18 cellular contexts compared by ENCODE assay signal in genomic region chrY:7672796-7673195, GRCh38.
DNase-seq lines count a peak whose midpoint lies in the region; ATAC-seq and TF ChIP-seq lines count a peak whose summit lies in the region.
"Had no signal": no experiment of that assay in that cellular context is flagged by ENCODE, and none has a peak within 500 bp of the region (broad histone marks: within the 10 kb centered on the region; RNA-seq: fewer than 3 reads in every experiment).

No MANE protein-coding gene starts in this region.

- H3K36me3 Mint-ChIP-seq in H9 (ENCODE audit: insufficient read depth in 1 of 3, low read depth in 3 of 3), result no peaks in the 10 kb centered on the region
- H3K36me3 Mint-ChIP-seq: CD8-positive, alpha-beta T cell had no signal

- peak overlapping the region; percentile 95 for H3K27ac ChIP-seq in RWPE2 (ENCODE audit: poor library complexity, severe bottlenecking)
- H3K27ac ChIP-seq in H9 (ENCODE audit: insufficient read length, low read depth, low read length), result no peak overlapping the region
- H3K27ac ChIP-seq: 22Rv1; A549; BLaER1 treated with 17β-estradiol and CSF1 and Interleukin-3, amounts not matched to agents 10 nM and 100 nM; C4-2B had no signal

- no peak overlapping the region for H3K9ac ChIP-seq in H9 (ENCODE audit: extremely low read depth, insufficient read length, low read length)
- H3K9ac ChIP-seq: BLaER1 treated with 17β-estradiol and CSF1 and Interleukin-3, amounts not matched to agents 10 nM and 100 nM had no signal

- no peak overlapping the region for H2AFZ ChIP-seq in H9 (ENCODE audit: low read length)

- H2BK20ac ChIP-seq in H9 (ENCODE audit: low read depth, low read length, poor library complexity, severe bottlenecking), result no peak overlapping the region

- H2BK15ac ChIP-seq in H9 (ENCODE audit: low read depth, low read length), result no peak overlapping the region

- no peak overlapping the region for H3K4ac ChIP-seq in H9 (ENCODE audit: low read depth, low read length)

- H2BK5ac ChIP-seq in H9 (ENCODE audit: insufficient read length, low read length), result no peak overlapping the region

- H3K9me3 Mint-ChIP-seq in H9, result no peaks in the 10 kb centered on the region
- H3K9me3 Mint-ChIP-seq: CD4-positive, alpha-beta T cell; CD8-positive, alpha-beta T cell had no signal

- H3K9me3 ChIP-seq in RWPE2 (ENCODE audit: severe bottlenecking), result no peaks in the 10 kb centered on the region
- no peaks in the 10 kb centered on the region for H3K9me3 ChIP-seq in H9 (ENCODE audit: control insufficient read depth, low read depth, low read length)
- H3K9me3 ChIP-seq: A549; BLaER1 treated with 17β-estradiol and CSF1 and Interleukin-3, amounts not matched to agents 10 nM and 100 nM; Caco-2 had no signal

- H3K27me3 Mint-ChIP-seq in H9 (ENCODE audit: low read depth), result no peaks in the 10 kb centered on the region
- H3K27me3 Mint-ChIP-seq: B cell had no signal

- ATAC-seq in RWPE2 (ENCODE audit: low read depth), result no peak
- ATAC-seq: A549; CD8-positive, alpha-beta T cell; GM12878 had no signal

- in situ Hi-C loops in G401 (cut with HindIII; ENCODE audit: low sequenced_read_pairs), result no loop called here

- WGBS in H9 (ENCODE audit: extremely low coverage, insufficient read length, low lambda C conversion rate), result no CpG with 5 or more reads among the region's 15 CpGs

- no peaks in the 10 kb centered on the region for H3K79me1 ChIP-seq in H9 (ENCODE audit: insufficient read depth, low read depth, low read length, poor library complexity, severe bottlenecking)

- H3K14ac ChIP-seq in H9 (ENCODE audit: insufficient read depth, low read length), result no peak overlapping the region

- DNase-seq in G401 (ENCODE audit: low spot score), result peak; percentile 82
- DNase-seq in RWPE2 (ENCODE audit: low spot score), result no peak
- DNase-seq in cerebellum (ENCODE audit: low spot score), result peak; percentile 23
- DNase-seq in H9, result no peak
- DNase-seq in HUDEP-2 (lab: John Stamatoyannopoulos, UW; ENCODE audit: unreplicated experiment in 76 of 76), result no peak
- DNase-seq: AML-193; Caco-2; Calu3; CD4-positive, alpha-beta T cell; CD8-positive, alpha-beta T cell; DMS79 treated with DMSO at 0.1 percent for 48 hours; GDM1 had no signal

- no peak overlapping the region for H2BK12ac ChIP-seq in H9 (ENCODE audit: insufficient read length, low read depth, low read length)

- no peaks in the 10 kb centered on the region for H3K36me3 ChIP-seq in RWPE2 (ENCODE audit: low read depth)
- H3K36me3 ChIP-seq: BLaER1 treated with 17β-estradiol and CSF1 and Interleukin-3, amounts not matched to agents 10 nM and 100 nM had no signal

- no peak overlapping the region for H3K4me2 ChIP-seq in H9 (ENCODE audit: insufficient read depth, insufficient read length, low read length)
- H3K4me2 ChIP-seq: A549; BLaER1 treated with 17β-estradiol and CSF1 and Interleukin-3, amounts not matched to agents 10 nM and 100 nM had no signal

- H2AK5ac ChIP-seq in H9 (ENCODE audit: insufficient read length, low read length), result no peak overlapping the region

- no peak overlapping the region for H3K27ac Mint-ChIP-seq in H9
- H3K27ac Mint-ChIP-seq: B cell; CD4-positive, alpha-beta T cell; CD8-positive, alpha-beta T cell had no signal

- no peaks in the 10 kb centered on the region for H4K20me1 ChIP-seq in H9 (ENCODE audit: control insufficient read depth, insufficient read depth, insufficient read length)
- H4K20me1 ChIP-seq: BLaER1 treated with 17β-estradiol and CSF1 and Interleukin-3, amounts not matched to agents 10 nM and 100 nM had no signal

- H3K79me2 ChIP-seq in H9 (ENCODE audit: insufficient read depth, low read length), result no peaks in the 10 kb centered on the region

- no peak overlapping the region for H3K4me3 Mint-ChIP-seq in H9
- H3K4me3 Mint-ChIP-seq: B cell; CD4-positive, alpha-beta T cell; CD8-positive, alpha-beta T cell had no signal

- no peak overlapping the region for H2BK120ac ChIP-seq in H9 (ENCODE audit: low read depth, low read length, poor library complexity, severe bottlenecking)

- H4K91ac ChIP-seq in H9 (ENCODE audit: insufficient read length, low read depth, low read length), result no peak overlapping the region

- no peak overlapping the region for H3T11ph ChIP-seq in H9 (ENCODE audit: low read length)

- H3K23me2 ChIP-seq in H9 (ENCODE audit: insufficient read length, low read depth, low read length, poor library complexity, severe bottlenecking), result no peaks in the 10 kb centered on the region

- H3K27me3 ChIP-seq in RWPE2 (ENCODE audit: insufficient read depth, poor library complexity, severe bottlenecking) (no peaks in the 10 kb centered on the region), H9 (ENCODE audit: insufficient read depth, low read length) (no peaks in the 10 kb centered on the region)
- H3K27me3 ChIP-seq: BLaER1 treated with 17β-estradiol and CSF1 and Interleukin-3, amounts not matched to agents 10 nM and 100 nM had no signal

- H4K5ac ChIP-seq in H9 (ENCODE audit: insufficient read length, low read depth, low read length), result no peak overlapping the region

- no peaks in the 10 kb centered on the region for H3K4me1 Mint-ChIP-seq in H9
- H3K4me1 Mint-ChIP-seq: B cell had no signal

- H3K23ac ChIP-seq in H9 (ENCODE audit: insufficient read length, low read depth, low read length), result no peak overlapping the region

- H3K18ac ChIP-seq in H9 (ENCODE audit: insufficient read length, low read depth, low read length), result no peak overlapping the region

- H3K4me1 ChIP-seq in RWPE2 (ENCODE audit: insufficient read depth, poor library complexity, severe bottlenecking) (peaks cover 17% of the 10 kb centered on the region), H9 (ENCODE audit: insufficient read depth, low read length) (no peaks in the 10 kb centered on the region)
- H3K4me1 ChIP-seq: A549; BLaER1 treated with 17β-estradiol and CSF1 and Interleukin-3, amounts not matched to agents 10 nM and 100 nM; Caco-2 had no signal

- no peak overlapping the region for H3K4me3 ChIP-seq in RWPE2 (ENCODE audit: severe bottlenecking)
- H3K4me3 ChIP-seq: A549; BLaER1 treated with 17β-estradiol and CSF1 and Interleukin-3, amounts not matched to agents 10 nM and 100 nM; GM12878 had no signal

- H4K8ac ChIP-seq in H9 (replicated peaks; ENCODE audit: insufficient read length, low read depth, low read length), result no peak overlapping the region

- no peak overlapping the region for H3K56ac ChIP-seq in H9 (ENCODE audit: insufficient read length, low read depth, low read length)

- TF ChIP-seq CTCF in RWPE2 (IDR thresholded peaks at IDR 0.05; ENCODE audit: poor library complexity, severe bottlenecking) (no peak), H9 (conservative IDR thresholded peaks at IDR 0.05) (no peak)

Comparison
In these comparisons a context has a peak if more than half of its experiments do, and no peak if none do; other contexts are left out.
1. DNase-seq: peak in G401 (single experiment) and cerebellum (single experiment); none in RWPE2 (single experiment), H9 (single experiment) and HUDEP-2 (0 of 76).